9 cellular contexts compared by ENCODE assay signal in genomic region chr1:87224209-87224608, GRCh38.
DNase-seq lines count a peak whose midpoint lies in the region; ATAC-seq and TF ChIP-seq lines count a peak whose summit lies in the region.
"Had no signal": no experiment of that assay in that cellular context is flagged by ENCODE, and none has a peak within 500 bp of the region (broad histone marks: within the 10 kb centered on the region; RNA-seq: fewer than 3 reads in every experiment).

No MANE protein-coding gene starts in this region.

- WGBS in psoas muscle, 3 donors, result 46 to 75% (median 71%) methylated on average over 2 of the region's 2 CpGs

- H3K9me3 ChIP-seq in psoas muscle, result no peaks in the 10 kb centered on the region

- H3K27me3 ChIP-seq in psoas muscle (ENCODE audit: insufficient read depth in 3 of 3, low read length in 2 of 3), result no peaks in the 10 kb centered on the region

- no peak overlapping the region for H3K27ac ChIP-seq in psoas muscle
- H3K27ac ChIP-seq: parathyroid adenoma had no signal

- H3K4me3 ChIP-seq in cardiac fibroblast (replicated peaks in 1 of 2; ENCODE audit: low read depth in 2 of 2, low read length in 2 of 2) (no peak overlapping the region), psoas muscle (no peak overlapping the region)

- intact Hi-C loops in psoas muscle (cut with DNase I), result no loop called here

- ATAC-seq in psoas muscle, result peak in 3 of 4 donors; percentile 34 to 80 (median 62)

- H3K4me1 ChIP-seq in psoas muscle, result no peaks in the 10 kb centered on the region
- H3K4me1 ChIP-seq: parathyroid adenoma had no signal

- TF ChIP-seq CTCF in cardiac fibroblast (IDR thresholded peaks at IDR 0.05; ENCODE audit: low read depth, low read length), result no peak
- TF ChIP-seq CTCF in psoas muscle (IDR thresholded peaks at IDR 0.05), result no peak

- DNase-seq in EL (peak; percentile 96), LHCN-M2 (ENCODE audit: low read depth) (peak; percentile 98), cardiac fibroblast (ENCODE audit: low read depth in 2 of 2) (peak; percentile 91 to 99), psoas muscle (no peak), NCI-H526 (lab: John Stamatoyannopoulos, UW) (no peak), NCI-H2196 (lab: John Stamatoyannopoulos, UW; ENCODE audit: unreplicated experiment) (no peak), NCI-H1105 treated with DMSO at 0.1 percent for 48 hours (lab: John Stamatoyannopoulos, UW) (no peak)
- DNase-seq in effector CD8-positive, alpha-beta T cell (lab: John Stamatoyannopoulos, UW), result no peak

- no peaks in the 10 kb centered on the region for H3K36me3 ChIP-seq in psoas muscle (ENCODE audit: insufficient read depth in 1 of 2, low read depth in 1 of 2)

Comparison
In these comparisons a context has a peak if more than half of its experiments do, and no peak if none do; other contexts are left out.
1. DNase-seq: peak in EL (single experiment), LHCN-M2 (single experiment) and cardiac fibroblast (2 of 2); none in psoas muscle (0 of 2), NCI-H526 (0 of 2), NCI-H2196 (single experiment), NCI-H1105 treated with DMSO at 0.1 percent for 48 hours (single experiment) and effector CD8-positive, alpha-beta T cell (single experiment).